In the genomic region with DNA sequence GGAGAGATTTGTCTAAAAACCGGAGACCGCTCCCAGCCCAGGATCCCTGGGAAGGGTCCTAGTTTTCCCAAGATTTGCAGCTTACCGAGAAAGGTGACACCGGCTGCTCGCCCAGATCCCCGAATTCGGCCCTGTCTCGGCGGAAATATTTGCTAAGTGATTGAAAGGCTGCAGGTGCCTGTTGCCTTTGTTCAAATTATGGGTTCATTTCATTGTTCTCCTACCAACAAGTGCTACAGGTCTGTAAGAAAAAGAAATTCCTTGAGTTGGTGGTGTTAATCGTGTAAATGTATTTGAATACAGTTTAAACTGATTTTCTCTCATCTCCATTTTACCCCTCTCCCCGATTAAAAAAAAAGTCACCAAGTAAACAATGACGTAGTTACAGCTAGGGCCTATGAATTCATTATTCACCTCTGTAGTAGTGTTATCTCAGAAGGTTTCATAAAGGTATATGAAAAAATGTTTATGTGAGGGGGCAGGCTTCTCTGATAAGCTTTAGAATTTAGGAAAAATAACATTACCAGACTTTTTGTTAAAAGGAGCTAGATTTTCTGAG, we compare ENCODE assay signal across 8 cellular contexts. TPM values are rescaled to one million over a fixed set of nuclear protein-coding genes. Genes with fewer than 3 reads are reported as not detected.
DNase-seq lines count a peak whose midpoint lies in the region; ATAC-seq, FAIRE-seq and TF ChIP-seq lines count a peak whose summit lies in the region.

No MANE protein-coding gene starts in this region.

- peaks cover 27% of the 10 kb centered on the region for H3K9me3 Mint-ChIP-seq in neural progenitor cell

- H3K4me1 ChIP-seq in neural progenitor cell = peaks cover 27% of the 10 kb centered on the region

- H3K27me3 ChIP-seq in neural progenitor cell = no peaks in the 10 kb centered on the region

- H3K27ac ChIP-seq in C4-2B (peak overlapping the region; percentile 98), epithelial cell of prostate (peak overlapping the region; percentile 97), neural progenitor cell (peak overlapping the region; percentile 99)

- peaks cover 43% of the 10 kb centered on the region for H4K20me1 ChIP-seq in neural progenitor cell (ENCODE audit: low read depth)

- peaks cover 43% of the 10 kb centered on the region for H3F3A ChIP-seq in neural progenitor cell (ENCODE audit: low read depth)

- H3K4me3 Mint-ChIP-seq in neural progenitor cell = peak overlapping the region; percentile 88

- H2AFZ ChIP-seq in neural progenitor cell (replicated peaks) = peak overlapping the region; percentile 85

- H3K4me3 ChIP-seq in HFF-Myc (replicated peaks; ENCODE audit: low read depth, low read length) (peak overlapping the region; percentile 79), neural progenitor cell (peak overlapping the region; percentile 97)

- H3K4me1 Mint-ChIP-seq in neural progenitor cell = peaks cover 22% of the 10 kb centered on the region

- TF ChIP-seq CTCF in C4-2B (conservative IDR thresholded peaks at IDR 0.05) = no peak
- TF ChIP-seq CTCF in HFF-Myc (IDR thresholded peaks at IDR 0.05; ENCODE audit: low read depth, low read length, missing control alignments) = no peak
- no peak for TF ChIP-seq CTCF in neural progenitor cell (IDR thresholded peaks at IDR 0.05)

- no peaks in the 10 kb centered on the region for H3K36me3 ChIP-seq in neural progenitor cell

- H3K27ac Mint-ChIP-seq in neural progenitor cell = peak overlapping the region; percentile 89

- DNase-seq in HFF-Myc (ENCODE audit: extremely low read depth, low read depth) = no peak
- no peak for DNase-seq in epithelial cell of prostate (ENCODE audit: low read depth, low spot score)
- no peak for DNase-seq in neural progenitor cell (ENCODE audit: low spot score)
- DNase-seq in H54 (ENCODE audit: insufficient read length, low spot score) = no peak

- no peak for TF ChIP-seq POLR2A in H54 (IDR thresholded peaks at IDR 0.05; ENCODE audit: low read depth, low read length)

- ATAC-seq in SK-N-SH treated with all-trans-retinoic acid at 6 μM for 48 hours (peak; percentile 8), GM19023 (IDR thresholded peaks at IDR 0.05; ENCODE audit: unreplicated experiment) (no peak), HG02763 (IDR thresholded peaks at IDR 0.05; ENCODE audit: unreplicated experiment) (no peak)

- no peaks in the 10 kb centered on the region for H3K9me3 ChIP-seq in neural progenitor cell (ENCODE audit: low read depth)

- H3K36me3 Mint-ChIP-seq in neural progenitor cell = peaks cover 34% of the 10 kb centered on the region

- H3K9ac ChIP-seq in neural progenitor cell = peak overlapping the region; percentile 53

- H3K27me3 Mint-ChIP-seq in neural progenitor cell (ENCODE audit: insufficient read depth, low read depth) = no peaks in the 10 kb centered on the region

- peak overlapping the region; percentile 95 for H3K4me2 ChIP-seq in neural progenitor cell

- no peak for FAIRE-seq in H54 (lab: Jason Lieb, UNC)

- peaks cover 92% of the 10 kb centered on the region for H3K79me2 ChIP-seq in neural progenitor cell (ENCODE audit: low read depth)

TF ChIP-seq in SK-N-SH treated with all-trans-retinoic acid at 6 μM for 48 hours, 23 proteins besides CTCF, POLR2A, EP300 and RAD21:
- TF ChIP-seq ZNF70 (CRISPR knock-in tag; IDR thresholded peaks at IDR 0.05) (no peak), TCF4 (CRISPR knock-in tag; IDR thresholded peaks at IDR 0.05; ENCODE audit: borderline replicate concordance) (no peak)
- TF ChIP-seq, protein P1, sequence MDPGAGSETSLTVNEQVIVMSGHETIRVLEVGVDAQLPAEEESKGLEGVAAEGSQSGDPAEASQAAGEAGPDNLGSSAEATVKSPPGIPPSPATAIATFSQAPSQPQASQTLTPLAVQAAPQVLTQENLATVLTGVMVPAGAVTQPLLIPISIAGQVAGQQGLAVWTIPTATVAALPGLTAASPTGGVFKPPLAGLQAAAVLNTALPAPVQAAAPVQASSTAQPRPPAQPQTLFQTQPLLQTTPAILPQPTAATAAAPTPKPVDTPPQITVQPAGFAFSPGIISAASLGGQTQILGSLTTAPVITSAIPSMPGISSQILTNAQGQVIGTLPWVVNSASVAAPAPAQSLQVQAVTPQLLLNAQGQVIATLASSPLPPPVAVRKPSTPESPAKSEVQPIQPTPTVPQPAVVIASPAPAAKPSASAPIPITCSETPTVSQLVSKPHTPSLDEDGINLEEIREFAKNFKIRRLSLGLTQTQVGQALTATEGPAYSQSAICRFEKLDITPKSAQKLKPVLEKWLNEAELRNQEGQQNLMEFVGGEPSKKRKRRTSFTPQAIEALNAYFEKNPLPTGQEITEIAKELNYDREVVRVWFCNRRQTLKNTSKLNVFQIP (CRISPR knock-in tag; IDR thresholded peaks at IDR 0.05; ENCODE audit: borderline replicate concordance, low read depth) = no peak
- TF ChIP-seq, protein P2, sequence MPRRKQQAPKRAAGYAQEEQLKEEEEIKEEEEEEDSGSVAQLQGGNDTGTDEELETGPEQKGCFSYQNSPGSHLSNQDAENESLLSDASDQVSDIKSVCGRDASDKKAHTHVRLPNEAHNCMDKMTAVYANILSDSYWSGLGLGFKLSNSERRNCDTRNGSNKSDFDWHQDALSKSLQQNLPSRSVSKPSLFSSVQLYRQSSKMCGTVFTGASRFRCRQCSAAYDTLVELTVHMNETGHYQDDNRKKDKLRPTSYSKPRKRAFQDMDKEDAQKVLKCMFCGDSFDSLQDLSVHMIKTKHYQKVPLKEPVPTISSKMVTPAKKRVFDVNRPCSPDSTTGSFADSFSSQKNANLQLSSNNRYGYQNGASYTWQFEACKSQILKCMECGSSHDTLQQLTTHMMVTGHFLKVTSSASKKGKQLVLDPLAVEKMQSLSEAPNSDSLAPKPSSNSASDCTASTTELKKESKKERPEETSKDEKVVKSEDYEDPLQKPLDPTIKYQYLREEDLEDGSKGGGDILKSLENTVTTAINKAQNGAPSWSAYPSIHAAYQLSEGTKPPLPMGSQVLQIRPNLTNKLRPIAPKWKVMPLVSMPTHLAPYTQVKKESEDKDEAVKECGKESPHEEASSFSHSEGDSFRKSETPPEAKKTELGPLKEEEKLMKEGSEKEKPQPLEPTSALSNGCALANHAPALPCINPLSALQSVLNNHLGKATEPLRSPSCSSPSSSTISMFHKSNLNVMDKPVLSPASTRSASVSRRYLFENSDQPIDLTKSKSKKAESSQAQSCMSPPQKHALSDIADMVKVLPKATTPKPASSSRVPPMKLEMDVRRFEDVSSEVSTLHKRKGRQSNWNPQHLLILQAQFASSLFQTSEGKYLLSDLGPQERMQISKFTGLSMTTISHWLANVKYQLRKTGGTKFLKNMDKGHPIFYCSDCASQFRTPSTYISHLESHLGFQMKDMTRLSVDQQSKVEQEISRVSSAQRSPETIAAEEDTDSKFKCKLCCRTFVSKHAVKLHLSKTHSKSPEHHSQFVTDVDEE (CRISPR knock-in tag; IDR thresholded peaks at IDR 0.05) = no peak
- TF ChIP-seq, protein P3, sequence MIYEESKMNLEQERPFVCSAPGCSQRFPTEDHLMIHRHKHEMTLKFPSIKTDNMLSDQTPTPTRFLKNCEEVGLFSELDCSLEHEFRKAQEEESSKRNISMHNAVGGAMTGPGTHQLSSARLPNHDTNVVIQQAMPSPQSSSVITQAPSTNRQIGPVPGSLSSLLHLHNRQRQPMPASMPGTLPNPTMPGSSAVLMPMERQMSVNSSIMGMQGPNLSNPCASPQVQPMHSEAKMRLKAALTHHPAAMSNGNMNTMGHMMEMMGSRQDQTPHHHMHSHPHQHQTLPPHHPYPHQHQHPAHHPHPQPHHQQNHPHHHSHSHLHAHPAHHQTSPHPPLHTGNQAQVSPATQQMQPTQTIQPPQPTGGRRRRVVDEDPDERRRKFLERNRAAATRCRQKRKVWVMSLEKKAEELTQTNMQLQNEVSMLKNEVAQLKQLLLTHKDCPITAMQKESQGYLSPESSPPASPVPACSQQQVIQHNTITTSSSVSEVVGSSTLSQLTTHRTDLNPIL (CRISPR knock-in tag; IDR thresholded peaks at IDR 0.05; ENCODE audit: low read depth) = 0 out of 2 replicates have a peak, but pooled peaks have one; percentile 21

RNA-seq across cellular contexts. Expression of a gene that starts 1.0 kb away (rescaled TPM):
- 25.9 and 42.0 TPM in 2 replicates for total RNA-seq in neural progenitor cell (ENCODE audit: low replicate concordance)

RNA-seq across cellular contexts. Expression of a gene that starts 56.4 kb away (rescaled TPM):
- 88.9 and 143 TPM in 2 replicates for total RNA-seq in neural progenitor cell (ENCODE audit: low replicate concordance)
